ENCODE assay signal across 8 cellular contexts in genomic region chr15:58551764-58552504, GRCh38.
DNase-seq lines count a peak whose midpoint lies in the region; ATAC-seq and TF ChIP-seq lines count a peak whose summit lies in the region.

No MANE protein-coding gene starts in this region.

- H3K27ac ChIP-seq in esophagus squamous epithelium: peak overlapping the region; percentile 59 to 88 (median 74)

- H3K4me3 ChIP-seq in esophagus squamous epithelium: peak overlapping the region in 3 of 4 donors; percentile 2 to 36 (median 7)

- no peaks in the 10 kb centered on the region for H3K36me3 ChIP-seq in esophagus squamous epithelium

- peaks cover 15 to 36% (median 17%) of the 10 kb centered on the region in 3 donors for H3K4me1 ChIP-seq in esophagus squamous epithelium

- no peak for TF ChIP-seq CTCF in esophagus squamous epithelium (IDR thresholded peaks at IDR 0.05)

- no peak for ATAC-seq in GM21529 (IDR thresholded peaks at IDR 0.05; ENCODE audit: unreplicated experiment)
- no peak for ATAC-seq in GM21447 (IDR thresholded peaks at IDR 0.05; ENCODE audit: unreplicated experiment)
- ATAC-seq in GM18867 (IDR thresholded peaks at IDR 0.05; ENCODE audit: unreplicated experiment): no peak

- peak; percentile 94 for DNase-seq in EH (ENCODE audit: low read depth)
- peak; percentile 85 for DNase-seq in SIG-M5 treated with dmso at 0.1 percent for 504 hours (lab: John Stamatoyannopoulos, UW; ENCODE audit: unreplicated experiment)
- no peak for DNase-seq in esophagus squamous epithelium (lab: John Stamatoyannopoulos, UW)
- peak; percentile 35 for DNase-seq in occipital lobe (lab: John Stamatoyannopoulos, UW)
- no peak for DNase-seq in NCI-H2107 treated with DMSO at 0.1 percent for 48 hours (lab: John Stamatoyannopoulos, UW; ENCODE audit: unreplicated experiment)

- H3K27me3 ChIP-seq in esophagus squamous epithelium: no peaks in the 10 kb centered on the region

- TF ChIP-seq POLR2A in esophagus squamous epithelium (IDR thresholded peaks at IDR 0.05): no peak

- 41 to 47% methylated on average over 19 to 23 of the region's 23 CpGs for WGBS in esophagus squamous epithelium, 2 donors

- no peaks in the 10 kb centered on the region for H3K9me3 ChIP-seq in esophagus squamous epithelium

- intact Hi-C loops in esophagus squamous epithelium (cut with DNase I): no loop called here

Comparison
In these comparisons a context has a peak if more than half of its experiments do, and no peak if none do; other contexts are left out.
1. DNase-seq: peak in EH (single experiment), SIG-M5 treated with dmso at 0.1 percent for 504 hours (single experiment) and occipital lobe (single experiment); none in esophagus squamous epithelium (single experiment) and NCI-H2107 treated with DMSO at 0.1 percent for 48 hours (single experiment).